In the genomic region with DNA sequence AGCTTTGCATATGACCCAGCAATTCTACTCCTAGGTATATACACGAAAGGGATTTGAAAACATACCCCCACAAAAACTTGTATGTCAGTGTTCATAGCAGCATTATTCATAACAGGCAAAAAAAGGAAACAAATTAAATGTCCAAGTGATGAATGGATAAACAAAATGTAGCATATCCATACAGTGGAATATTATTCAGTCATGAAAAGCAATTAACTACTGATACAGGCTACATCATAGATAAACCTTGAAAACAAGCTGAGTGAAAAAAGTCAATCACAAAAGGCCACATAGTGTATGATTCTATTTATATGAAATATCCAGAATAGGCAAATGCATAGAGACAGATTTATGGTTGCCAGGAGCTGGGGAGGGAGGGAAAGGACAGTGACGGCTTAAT, we compare ENCODE assay signal across 8 cellular contexts. TPM values are rescaled to one million over a fixed set of nuclear protein-coding genes. Genes with fewer than 3 reads are reported as not detected.
DNase-seq lines count a peak whose midpoint lies in the region; ATAC-seq, FAIRE-seq and TF ChIP-seq lines count a peak whose summit lies in the region.

No MANE protein-coding gene starts in this region.

- no peak for TF ChIP-seq CTCF in HepG2 (CRISPR knock-in tag; IDR thresholded peaks at IDR 0.05)
- no peak for TF ChIP-seq CTCF in right lobe of liver (IDR thresholded peaks at IDR 0.05)
- no peak for TF ChIP-seq CTCF in activated B cell treated with CpG ODN at 0.5 μM for 24 hours (IDR thresholded peaks at IDR 0.05)
- TF ChIP-seq CTCF in hepatocyte (IDR thresholded peaks at IDR 0.05; ENCODE audit: poor library complexity) = no peak
- TF ChIP-seq CTCF in type B pancreatic cell (conservative IDR thresholded peaks at IDR 0.05) = no peak

- CTCF ChIA-PET in HepG2 (lab: Yijun Ruan, JAX; ENCODE audit: low intra/inter-chr PET ratio, low total read pairs) (no interaction called here), activated B cell treated with CpG ODN at 0.5 μM for 24 hours (lab: Charles Lee) (interaction anchor here (0.9 kb wide), 1 partner anchor 24 kb away, joined by 3 read pairs; no protein-coding TSS in a partner anchor)

- H3K4me3 ChIP-seq in HepG2 (replicated peaks in 1 of 3; ENCODE audit: insufficient read depth in 1 of 3, low read depth in 2 of 3, low read length in 3 of 3) (peak overlapping the region; percentile 91 to 98 (median 93)), right lobe of liver (peak overlapping the region in 1 of 3 donors; percentile 97), hepatocyte (peak overlapping the region; percentile 85)

- DNase-seq in HepG2 (ENCODE audit: low spot score) (no peak), right lobe of liver (no peak), activated B cell treated with CpG ODN at 0.5 μM for 24 hours (no peak), hepatocyte (ENCODE audit: low spot score) (no peak), type B pancreatic cell (ENCODE audit: extremely low spot score, unreplicated experiment) (no peak), DMS53 (lab: John Stamatoyannopoulos, UW) (no peak), iPS-NIHi11 (ENCODE audit: low spot score) (no peak)
- no peak for DNase-seq in stimulated activated CD4-positive, alpha-beta T cell treated with anti-CD3 and anti-CD28 coated beads, Interleukin-1b, Interleukin-23, amount 100 ng/mL, for 48 hours

- H3K36me3 Mint-ChIP-seq in activated B cell treated with CpG ODN at 0.5 μM for 24 hours (ENCODE audit: low read depth) = peaks cover 36% of the 10 kb centered on the region
- H3K36me3 Mint-ChIP-seq in type B pancreatic cell = peaks cover 11% of the 10 kb centered on the region

- no peaks in the 10 kb centered on the region; a peak in 1 of 5 replicates for H3K27me3 ChIP-seq in HepG2 (ENCODE audit: control insufficient read depth in 1 of 2, insufficient read depth in 2 of 2, low read length in 2 of 2)
- no peaks in the 10 kb centered on the region for H3K27me3 ChIP-seq in right lobe of liver
- no peaks in the 10 kb centered on the region for H3K27me3 ChIP-seq in hepatocyte

- no peak for TF ChIP-seq RAD21 in HepG2 (CRISPR knock-in tag; IDR thresholded peaks at IDR 0.05)

- no peak for ATAC-seq in HepG2
- ATAC-seq in right lobe of liver = no peak
- ATAC-seq in activated B cell treated with CpG ODN at 0.5 μM for 24 hours (ENCODE audit: low read depth) = no peak

- in situ Hi-C loops in HepG2 (cut with HindIII; ENCODE audit: extremely low pct_ligation_motif_present, low pct_unique_long_range_greater_than_20kb) = no loop called here

- H3K27me3 Mint-ChIP-seq in activated B cell treated with CpG ODN at 0.5 μM for 24 hours (no peaks in the 10 kb centered on the region), type B pancreatic cell (no peaks in the 10 kb centered on the region)

- TF ChIP-seq EP300 in HepG2 (IDR thresholded peaks at IDR 0.05; ENCODE audit: low read depth in 2 of 2, low read length in 2 of 2) (no peak), HepG2 (CRISPR knock-in tag; IDR thresholded peaks at IDR 0.05; ENCODE audit: borderline replicate concordance) (no peak)

- H3K4me2 ChIP-seq in HepG2 (ENCODE audit: low read depth, low read length) (peak overlapping the region; percentile 80), hepatocyte (peak overlapping the region; percentile 86)

- H3K4me1 ChIP-seq in HepG2 (ENCODE audit: insufficient read depth, low read length) (peaks cover 29% of the 10 kb centered on the region), right lobe of liver (peaks cover 0 to 14% (median under 1%) of the 10 kb centered on the region in 4 donors), hepatocyte (ENCODE audit: insufficient read depth) (peaks cover 4% of the 10 kb centered on the region)

- H3K36me3 ChIP-seq in HepG2 (replicated peaks in 1 of 2; ENCODE audit: control insufficient read depth in 1 of 2, insufficient read depth in 2 of 2, low read length in 2 of 2) (peaks cover 16 to 26% of the 10 kb centered on the region in 2 experiments), right lobe of liver (peaks cover 0 to 18% (median 5%) of the 10 kb centered on the region in 4 donors), hepatocyte (replicated peaks; ENCODE audit: insufficient read depth, low read depth) (no peaks in the 10 kb centered on the region)

- H3K4me3 Mint-ChIP-seq in activated B cell treated with CpG ODN at 0.5 μM for 24 hours = peak overlapping the region; percentile 99
- H3K4me3 Mint-ChIP-seq in type B pancreatic cell = peak overlapping the region; percentile 100

- H3K9me3 ChIP-seq in HepG2 (ENCODE audit: low read length) (no peaks in the 10 kb centered on the region), right lobe of liver (no peaks in the 10 kb centered on the region), hepatocyte (ENCODE audit: low read depth) (no peaks in the 10 kb centered on the region)

- POLR2A ChIA-PET in HepG2 (lab: Yijun Ruan, JAX) (interaction anchor here (3.0 kb wide), 1 partner anchor 24 kb away, joined by 15 read pairs; a partner anchor contains a TSS), activated B cell treated with CpG ODN at 0.5 μM for 24 hours (lab: Charles Lee) (interaction anchor here (0.8 to 2.9 kb wide), 5 partner anchors 12 to 28 kb away, joined by 3 to 15 read pairs (median 4); a partner anchor contains a TSS)

- no peaks in the 10 kb centered on the region for H4K20me1 ChIP-seq in HepG2 (ENCODE audit: insufficient read depth, low read length)
- no peaks in the 10 kb centered on the region for H4K20me1 ChIP-seq in hepatocyte (ENCODE audit: insufficient read depth, poor library complexity, severe bottlenecking)

- peak overlapping the region; percentile 87 for H3K27ac ChIP-seq in HepG2 (ENCODE audit: extremely low read length, insufficient read depth, low read length)
- no peak overlapping the region for H3K27ac ChIP-seq in right lobe of liver
- no peak overlapping the region for H3K27ac ChIP-seq in hepatocyte

- H3K27ac Mint-ChIP-seq in activated B cell treated with CpG ODN at 0.5 μM for 24 hours = no peak overlapping the region
- no peak overlapping the region for H3K27ac Mint-ChIP-seq in type B pancreatic cell

- H3K9ac ChIP-seq in HepG2 (ENCODE audit: insufficient read depth, low read depth, low read length) = peak overlapping the region; percentile 92

- TF ChIP-seq POLR2A in HepG2 (IDR thresholded peaks at IDR 0.05; ENCODE audit: insufficient read depth in 1 of 2, low read depth in 2 of 2, low read length in 2 of 2) = no peak
- no peak for TF ChIP-seq POLR2A in right lobe of liver (IDR thresholded peaks at IDR 0.05)

- intact Hi-C loops in HepG2 (cut with micrococcal nuclease; ENCODE audit: unreplicated experiment) = no loop called here
- intact Hi-C loops in right lobe of liver (cut with DNase I) = no loop called here
- intact Hi-C loops in activated B cell treated with CpG ODN at 0.5 μM for 24 hours (cut with micrococcal nuclease) = loop anchor here (1.0 to 2.0 kb wide), 2 partner anchors 24 to 53 kb away; a partner anchor contains a TSS

- H3K4me1 Mint-ChIP-seq in activated B cell treated with CpG ODN at 0.5 μM for 24 hours (peaks cover 20% of the 10 kb centered on the region), type B pancreatic cell (ENCODE audit: unreplicated experiment) (peaks cover 29% of the 10 kb centered on the region)

- H3K79me2 ChIP-seq in HepG2 (ENCODE audit: insufficient read depth, low read length) (peaks cover 39% of the 10 kb centered on the region), hepatocyte (peaks cover 29% of the 10 kb centered on the region)

- no peaks in the 10 kb centered on the region for H3K9me2 ChIP-seq in hepatocyte (replicated peaks; ENCODE audit: insufficient read depth)

- BruUV-seq in HepG2 (replicated peaks; lab: Mats Ljungman, UMichigan) = no TSS peak

- H3K9me3 Mint-ChIP-seq in activated B cell treated with CpG ODN at 0.5 μM for 24 hours (no peaks in the 10 kb centered on the region), type B pancreatic cell (no peaks in the 10 kb centered on the region)

- peak; percentile 4 for FAIRE-seq in HepG2 (lab: Jason Lieb, UNC)

- no peak overlapping the region for H2AFZ ChIP-seq in HepG2 (ENCODE audit: low read length)
- peak overlapping the region; percentile 65 for H2AFZ ChIP-seq in hepatocyte

- 48% methylated on average over 2 of the region's 2 CpGs for WGBS in HepG2 (ENCODE audit: low lambda C conversion rate)
- 76% methylated on average over 2 of the region's 2 CpGs for WGBS in right lobe of liver (ENCODE audit: insufficient coverage, low coverage, low lambda C conversion rate, missing lambda C conversion rate)
- 89% methylated on average over 2 of the region's 2 CpGs for WGBS in hepatocyte (ENCODE audit: low lambda C conversion rate, missing lambda C conversion rate)

RNA-seq across cellular contexts. Expression of a gene that starts 0.7 kb away (rescaled TPM):
- total RNA-seq in HepG2 (2016; rRNA removed; fragmentation: Illumina TruSeq; extraction: Trizol) (17.3 and 24.6 TPM in 2 replicates), right lobe of liver (1 to 10 TPM in 1 of 6 experiments, under 1 TPM in 3, not detected in 2; 0.12 to 1.3 (median 0.66) TPM), activated B cell treated with CpG ODN at 0.5 μM for 24 hours (3.1 and 3.6 TPM in 2 replicates), hepatocyte (1.9 and 2.1 TPM in 2 replicates), type B pancreatic cell (ENCODE audit: low replicate concordance) (6.2 and 18.7 TPM in 2 replicates)
- total RNA-seq in HepG2 (2016; cell fraction: cytosol; rRNA removed; fragmentation: Illumina TruSeq; extraction: Trizol; ENCODE audit: low read depth) = 6.4 and 7.4 TPM in 2 replicates
- 17.1 and 25.6 TPM in 2 replicates for total RNA-seq in HepG2 (2016; cell fraction: insoluble cytoplasmic fraction; rRNA removed; fragmentation: Illumina TruSeq; extraction: Trizol)
- 7.7 and 8.9 TPM in 2 replicates for total RNA-seq in HepG2 (2016; cell fraction: membrane; rRNA removed; fragmentation: Illumina TruSeq; extraction: Trizol)
- total RNA-seq in HepG2 (2016; cell fraction: nucleus; rRNA removed; fragmentation: Illumina TruSeq; extraction: Trizol) = 28.4 and 31.8 TPM in 2 replicates
- polyA plus RNA-seq in HepG2 (2011; rRNA removed) (13.4 and 20.7 TPM in 2 replicates), hepatocyte (5.1 and 7.2 TPM in 2 replicates)
- 4.7 and 7.1 TPM in 2 replicates for polyA plus RNA-seq in HepG2 (2011; cell fraction: cytosol; rRNA removed)
- polyA plus RNA-seq in HepG2 (2011; cell fraction: nucleus; rRNA removed) = 58.4 and 108 TPM in 2 replicates
- 6.6 and 17.5 TPM in 2 replicates for polyA plus RNA-seq in HepG2 (2012)
- polyA plus RNA-seq in HepG2 (2016; cell fraction: cytosol; fragmentation: Illumina TruSeq; extraction: Trizol; ENCODE audit: low read depth) = 1.3 and 1.6 TPM in 2 replicates
- polyA plus RNA-seq in HepG2 (2016; cell fraction: insoluble cytoplasmic fraction; fragmentation: Illumina TruSeq; extraction: Trizol; ENCODE audit: low read depth) = 13.3 and 16.0 TPM in 2 replicates
- polyA plus RNA-seq in HepG2 (2016; cell fraction: membrane; fragmentation: Illumina TruSeq; extraction: Trizol; ENCODE audit: low read depth) = 2.3 and 3.2 TPM in 2 replicates
- polyA plus RNA-seq in HepG2 (2016; cell fraction: nucleus; fragmentation: Illumina TruSeq; extraction: Trizol; ENCODE audit: insufficient read depth, low read depth) = 65.8 and 68.9 TPM in 2 replicates
- 6.9 and 17.6 TPM in 2 replicates for polyA minus RNA-seq in HepG2 (2011; rRNA and poly(A)+ RNA removed; ENCODE audit: low replicate concordance)
- polyA minus RNA-seq in HepG2 (2011; cell fraction: cytosol; rRNA and poly(A)+ RNA removed) = 5.3 and 5.4 TPM in 2 replicates
- 14.9 and 18.7 TPM in 2 replicates for polyA minus RNA-seq in HepG2 (2011; cell fraction: nucleus; rRNA and poly(A)+ RNA removed)

RNA-seq across cellular contexts. Expression of a gene that starts 0.7 kb away (rescaled TPM):
- total RNA-seq in HepG2 (2016; rRNA removed; fragmentation: Illumina TruSeq; extraction: Trizol) (217 and 294 TPM in 2 replicates), right lobe of liver (10 to 100 TPM; 34.3 to 69.4 (median 38.6) TPM), activated B cell treated with CpG ODN at 0.5 μM for 24 hours (45.0 and 49.2 TPM in 2 replicates), hepatocyte (83.0 and 98.5 TPM in 2 replicates), type B pancreatic cell (ENCODE audit: low replicate concordance) (66.6 and 76.9 TPM in 2 replicates)
- 159 and 163 TPM in 2 replicates for total RNA-seq in HepG2 (2016; cell fraction: cytosol; rRNA removed; fragmentation: Illumina TruSeq; extraction: Trizol; ENCODE audit: low read depth)
- 225 and 322 TPM in 2 replicates for total RNA-seq in HepG2 (2016; cell fraction: insoluble cytoplasmic fraction; rRNA removed; fragmentation: Illumina TruSeq; extraction: Trizol)
- total RNA-seq in HepG2 (2016; cell fraction: membrane; rRNA removed; fragmentation: Illumina TruSeq; extraction: Trizol) = 113 and 118 TPM in 2 replicates
- total RNA-seq in HepG2 (2016; cell fraction: nucleus; rRNA removed; fragmentation: Illumina TruSeq; extraction: Trizol) = 94.1 and 102 TPM in 2 replicates
- polyA plus RNA-seq in HepG2 (2011; rRNA removed) (131 and 137 TPM in 2 replicates), hepatocyte (139 TPM in 2 replicates)
- polyA plus RNA-seq in HepG2 (2011; cell fraction: cytosol; rRNA removed) = 178 and 188 TPM in 2 replicates
- 65.8 and 77.3 TPM in 2 replicates for polyA plus RNA-seq in HepG2 (2011; cell fraction: nucleus; rRNA removed)
- 92.3 and 97.7 TPM in 2 replicates for polyA plus RNA-seq in HepG2 (2012)
- 113 and 115 TPM in 2 replicates for polyA plus RNA-seq in HepG2 (2016; cell fraction: cytosol; fragmentation: Illumina TruSeq; extraction: Trizol; ENCODE audit: low read depth)
- polyA plus RNA-seq in HepG2 (2016; cell fraction: insoluble cytoplasmic fraction; fragmentation: Illumina TruSeq; extraction: Trizol; ENCODE audit: low read depth) = 260 and 314 TPM in 2 replicates
- 75.9 and 83.5 TPM in 2 replicates for polyA plus RNA-seq in HepG2 (2016; cell fraction: membrane; fragmentation: Illumina TruSeq; extraction: Trizol; ENCODE audit: low read depth)
- polyA plus RNA-seq in HepG2 (2016; cell fraction: nucleus; fragmentation: Illumina TruSeq; extraction: Trizol; ENCODE audit: insufficient read depth, low read depth) = 124 and 142 TPM in 2 replicates
- 68.9 and 78.1 TPM in 2 replicates for polyA minus RNA-seq in HepG2 (2011; rRNA and poly(A)+ RNA removed; ENCODE audit: low replicate concordance)
- polyA minus RNA-seq in HepG2 (2011; cell fraction: cytosol; rRNA and poly(A)+ RNA removed) = 21.0 and 23.5 TPM in 2 replicates
- 83.2 and 89.1 TPM in 2 replicates for polyA minus RNA-seq in HepG2 (2011; cell fraction: nucleus; rRNA and poly(A)+ RNA removed)

RNA-seq across cellular contexts. Expression of a gene that starts 23.6 kb away (rescaled TPM):
- total RNA-seq in HepG2 (2016; rRNA removed; fragmentation: Illumina TruSeq; extraction: Trizol) (222 and 239 TPM in 2 replicates), right lobe of liver (100 to 1,000 TPM in 2 of 6 experiments, 10 to 100 TPM in 4; 36.0 to 125 (median 64.0) TPM), activated B cell treated with CpG ODN at 0.5 μM for 24 hours (41.8 and 42.0 TPM in 2 replicates), hepatocyte (97.9 and 121 TPM in 2 replicates), type B pancreatic cell (ENCODE audit: low replicate concordance) (75.3 and 104 TPM in 2 replicates)
- total RNA-seq in HepG2 (2016; cell fraction: cytosol; rRNA removed; fragmentation: Illumina TruSeq; extraction: Trizol; ENCODE audit: low read depth) = 75.0 and 83.4 TPM in 2 replicates
- total RNA-seq in HepG2 (2016; cell fraction: insoluble cytoplasmic fraction; rRNA removed; fragmentation: Illumina TruSeq; extraction: Trizol) = 213 and 234 TPM in 2 replicates
- total RNA-seq in HepG2 (2016; cell fraction: membrane; rRNA removed; fragmentation: Illumina TruSeq; extraction: Trizol) = 172 and 182 TPM in 2 replicates
- total RNA-seq in HepG2 (2016; cell fraction: nucleus; rRNA removed; fragmentation: Illumina TruSeq; extraction: Trizol) = 115 and 124 TPM in 2 replicates
- polyA plus RNA-seq in HepG2 (2011; rRNA removed) (87.3 and 93.2 TPM in 2 replicates), hepatocyte (82.3 and 105 TPM in 2 replicates)
- 57.2 and 66.4 TPM in 2 replicates for polyA plus RNA-seq in HepG2 (2011; cell fraction: cytosol; rRNA removed)
- polyA plus RNA-seq in HepG2 (2011; cell fraction: nucleus; rRNA removed) = 50.6 and 58.7 TPM in 2 replicates
- polyA plus RNA-seq in HepG2 (2012) = 90.0 and 114 TPM in 2 replicates
- polyA plus RNA-seq in HepG2 (2016; cell fraction: cytosol; fragmentation: Illumina TruSeq; extraction: Trizol; ENCODE audit: low read depth) = 59.8 and 73.7 TPM in 2 replicates
- 202 and 242 TPM in 2 replicates for polyA plus RNA-seq in HepG2 (2016; cell fraction: insoluble cytoplasmic fraction; fragmentation: Illumina TruSeq; extraction: Trizol; ENCODE audit: low read depth)
- polyA plus RNA-seq in HepG2 (2016; cell fraction: membrane; fragmentation: Illumina TruSeq; extraction: Trizol; ENCODE audit: low read depth) = 104 and 113 TPM in 2 replicates
- 152 and 155 TPM in 2 replicates for polyA plus RNA-seq in HepG2 (2016; cell fraction: nucleus; fragmentation: Illumina TruSeq; extraction: Trizol; ENCODE audit: insufficient read depth, low read depth)
- 159 and 165 TPM in 2 replicates for polyA minus RNA-seq in HepG2 (2011; rRNA and poly(A)+ RNA removed; ENCODE audit: low replicate concordance)
- 74.4 and 77.8 TPM in 2 replicates for polyA minus RNA-seq in HepG2 (2011; cell fraction: cytosol; rRNA and poly(A)+ RNA removed)
- polyA minus RNA-seq in HepG2 (2011; cell fraction: nucleus; rRNA and poly(A)+ RNA removed) = 73.0 and 88.5 TPM in 2 replicates

RNA-seq across cellular contexts. Expression of a gene that starts 27.8 kb away (rescaled TPM):
- 7.5 and 22.1 TPM in 2 replicates for total RNA-seq in HepG2 (2016; rRNA removed; fragmentation: Illumina TruSeq; extraction: Trizol)
- 10.5 and 11.7 TPM in 2 replicates for total RNA-seq in HepG2 (2016; cell fraction: cytosol; rRNA removed; fragmentation: Illumina TruSeq; extraction: Trizol; ENCODE audit: low read depth)
- total RNA-seq in HepG2 (2016; cell fraction: insoluble cytoplasmic fraction; rRNA removed; fragmentation: Illumina TruSeq; extraction: Trizol) = 6.2 and 23.3 TPM in 2 replicates
- total RNA-seq in HepG2 (2016; cell fraction: membrane; rRNA removed; fragmentation: Illumina TruSeq; extraction: Trizol) = 9.8 and 10.1 TPM in 2 replicates
- 20.2 and 23.1 TPM in 2 replicates for total RNA-seq in HepG2 (2016; cell fraction: nucleus; rRNA removed; fragmentation: Illumina TruSeq; extraction: Trizol)
- 17.0 and 22.7 TPM in 2 replicates for polyA plus RNA-seq in HepG2 (2011; rRNA removed)
- 9.6 and 15.4 TPM in 2 replicates for polyA plus RNA-seq in HepG2 (2011; cell fraction: cytosol; rRNA removed)
- 39.0 and 41.1 TPM in 2 replicates for polyA plus RNA-seq in HepG2 (2011; cell fraction: nucleus; rRNA removed)
- polyA plus RNA-seq in HepG2 (2012) = 13.3 and 17.4 TPM in 2 replicates
- polyA plus RNA-seq in HepG2 (2016; cell fraction: cytosol; fragmentation: Illumina TruSeq; extraction: Trizol; ENCODE audit: low read depth) = 1.4 and 1.5 TPM in 2 replicates
- 4.9 and 6.1 TPM in 2 replicates for polyA plus RNA-seq in HepG2 (2016; cell fraction: insoluble cytoplasmic fraction; fragmentation: Illumina TruSeq; extraction: Trizol; ENCODE audit: low read depth)
- 2.1 and 2.5 TPM in 2 replicates for polyA plus RNA-seq in HepG2 (2016; cell fraction: membrane; fragmentation: Illumina TruSeq; extraction: Trizol; ENCODE audit: low read depth)
- 37.4 and 38.2 TPM in 2 replicates for polyA plus RNA-seq in HepG2 (2016; cell fraction: nucleus; fragmentation: Illumina TruSeq; extraction: Trizol; ENCODE audit: insufficient read depth, low read depth)
- polyA minus RNA-seq in HepG2 (2011; rRNA and poly(A)+ RNA removed; ENCODE audit: low replicate concordance) = 34.0 and 72.4 TPM in 2 replicates
- 22.9 and 27.6 TPM in 2 replicates for polyA minus RNA-seq in HepG2 (2011; cell fraction: cytosol; rRNA and poly(A)+ RNA removed)
- 14.0 and 16.7 TPM in 2 replicates for polyA minus RNA-seq in HepG2 (2011; cell fraction: nucleus; rRNA and poly(A)+ RNA removed)
- total RNA-seq in right lobe of liver = 10 to 100 TPM in 3 of 6 experiments, 1 to 10 TPM in 3; 7.0 to 13.8 (median 9.4) TPM
- total RNA-seq in activated B cell treated with CpG ODN at 0.5 μM for 24 hours = 20.3 and 21.4 TPM in 2 replicates
- 26.8 and 27.4 TPM in 2 replicates for total RNA-seq in hepatocyte
- polyA plus RNA-seq in hepatocyte = 18.3 and 19.9 TPM in 2 replicates
- total RNA-seq in type B pancreatic cell (ENCODE audit: low replicate concordance) = 23.5 and 38.8 TPM in 2 replicates

RNA-seq across cellular contexts. Expression of a gene that starts 52.3 kb away (rescaled TPM):
- total RNA-seq in HepG2 (2016; rRNA removed; fragmentation: Illumina TruSeq; extraction: Trizol) (32.0 and 87.3 TPM in 2 replicates), right lobe of liver (10 to 100 TPM; 25.1 to 60.9 (median 36.9) TPM), activated B cell treated with CpG ODN at 0.5 μM for 24 hours (16.4 and 17.9 TPM in 2 replicates), hepatocyte (37.7 and 47.9 TPM in 2 replicates), type B pancreatic cell (ENCODE audit: low replicate concordance) (57.3 and 75.0 TPM in 2 replicates)
- 20.7 and 23.9 TPM in 2 replicates for total RNA-seq in HepG2 (2016; cell fraction: cytosol; rRNA removed; fragmentation: Illumina TruSeq; extraction: Trizol; ENCODE audit: low read depth)
- 26.9 and 94.3 TPM in 2 replicates for total RNA-seq in HepG2 (2016; cell fraction: insoluble cytoplasmic fraction; rRNA removed; fragmentation: Illumina TruSeq; extraction: Trizol)
- 19.8 and 21.0 TPM in 2 replicates for total RNA-seq in HepG2 (2016; cell fraction: membrane; rRNA removed; fragmentation: Illumina TruSeq; extraction: Trizol)
- 90.8 and 95.0 TPM in 2 replicates for total RNA-seq in HepG2 (2016; cell fraction: nucleus; rRNA removed; fragmentation: Illumina TruSeq; extraction: Trizol)
- polyA plus RNA-seq in HepG2 (2011; rRNA removed) (109 and 117 TPM in 2 replicates), hepatocyte (39.1 and 43.1 TPM in 2 replicates)
- 68.6 and 80.4 TPM in 2 replicates for polyA plus RNA-seq in HepG2 (2011; cell fraction: cytosol; rRNA removed)
- 334 and 438 TPM in 2 replicates for polyA plus RNA-seq in HepG2 (2011; cell fraction: nucleus; rRNA removed)
- polyA plus RNA-seq in HepG2 (2012) = 79.7 and 97.7 TPM in 2 replicates
- 8.6 and 9.0 TPM in 2 replicates for polyA plus RNA-seq in HepG2 (2016; cell fraction: cytosol; fragmentation: Illumina TruSeq; extraction: Trizol; ENCODE audit: low read depth)
- 26.3 and 30.3 TPM in 2 replicates for polyA plus RNA-seq in HepG2 (2016; cell fraction: insoluble cytoplasmic fraction; fragmentation: Illumina TruSeq; extraction: Trizol; ENCODE audit: low read depth)
- polyA plus RNA-seq in HepG2 (2016; cell fraction: membrane; fragmentation: Illumina TruSeq; extraction: Trizol; ENCODE audit: low read depth) = 13.4 and 14.3 TPM in 2 replicates
- 198 and 222 TPM in 2 replicates for polyA plus RNA-seq in HepG2 (2016; cell fraction: nucleus; fragmentation: Illumina TruSeq; extraction: Trizol; ENCODE audit: insufficient read depth, low read depth)
- 87.1 and 260 TPM in 2 replicates for polyA minus RNA-seq in HepG2 (2011; rRNA and poly(A)+ RNA removed; ENCODE audit: low replicate concordance)
- polyA minus RNA-seq in HepG2 (2011; cell fraction: cytosol; rRNA and poly(A)+ RNA removed) = 32.1 and 36.7 TPM in 2 replicates
- 111 and 114 TPM in 2 replicates for polyA minus RNA-seq in HepG2 (2011; cell fraction: nucleus; rRNA and poly(A)+ RNA removed)
